In the genomic region with DNA sequence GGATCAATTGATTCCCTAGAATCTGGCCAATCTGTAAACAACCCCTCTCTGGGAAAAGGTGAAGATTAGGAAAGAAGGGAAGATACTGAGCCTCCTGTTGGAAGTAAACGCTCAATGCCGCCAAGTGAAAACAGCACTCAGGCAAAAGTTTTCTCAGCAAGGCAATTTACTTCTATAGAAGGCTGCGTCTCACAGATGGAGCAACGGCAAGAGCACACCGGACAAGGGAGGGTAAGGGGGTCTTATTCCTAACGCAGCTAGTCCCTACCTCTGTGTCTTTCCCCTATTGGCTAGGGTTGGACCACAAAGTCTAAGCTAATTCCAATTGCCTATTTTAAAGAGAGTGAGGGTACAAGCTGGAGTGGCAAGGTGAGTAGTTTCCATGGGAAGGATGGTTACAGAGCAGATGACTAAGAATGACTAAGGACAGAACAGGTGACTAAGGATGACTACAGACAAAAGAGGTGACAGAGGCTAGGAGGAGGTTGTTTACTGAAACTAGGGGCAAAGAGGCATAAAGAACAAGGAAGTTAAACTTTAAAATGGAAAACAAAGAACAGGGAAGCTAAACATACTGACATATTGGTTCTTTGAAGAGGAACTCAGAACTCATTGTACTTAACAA, we compare ENCODE assay signal across 1 cellular context.
TF ChIP-seq lines count a peak whose summit lies in the region.

No MANE protein-coding gene starts in this region.

TF ChIP-seq in K562, 482 proteins besides CTCF, POLR2A, EP300 and RAD21 (continued from another document):
- TF ChIP-seq RREB1 (CRISPR knock-in tag; IDR thresholded peaks at IDR 0.05) (no peak), ELK1 (CRISPR knock-in tag; IDR thresholded peaks at IDR 0.05) (no peak)
